23 cellular contexts compared by ENCODE assay signal in the genomic region with DNA sequence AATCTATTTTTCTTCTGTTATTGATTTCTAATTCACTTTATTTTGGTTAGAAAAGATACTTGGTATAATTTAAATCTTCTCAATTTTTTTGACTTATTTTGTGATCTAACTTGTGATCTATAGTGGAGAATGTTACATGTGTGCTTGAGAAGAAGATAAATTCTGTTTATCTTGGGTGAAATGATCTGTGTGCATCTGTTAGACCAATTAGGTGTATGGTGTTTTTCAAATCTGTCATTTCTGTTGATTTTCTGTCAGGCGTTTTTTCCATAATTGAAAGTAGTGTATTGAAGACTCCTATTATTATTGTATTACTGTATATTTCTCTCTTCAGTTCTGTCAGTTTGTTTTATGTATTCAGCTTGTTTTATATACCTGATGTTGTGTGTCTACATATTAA.
A peak's percentile ranks its signal among the peaks of the same experiment; 100 is the strongest.
DNase-seq lines count a peak whose midpoint lies in the region; ATAC-seq, FAIRE-seq and TF ChIP-seq lines count a peak whose summit lies in the region.
"Had no signal": no experiment of that assay in that cellular context is flagged by ENCODE, and none has a peak within 500 bp of the region (broad histone marks: within the 10 kb centered on the region; RNA-seq: fewer than 3 reads in every experiment).

No MANE protein-coding gene starts in this region.

- DNase-seq in NCI-H2171 treated with DMSO at 0.1 percent for 48 hours (lab: John Stamatoyannopoulos, UW), result peak; percentile 53
- DNase-seq in NCI-H2171 (lab: John Stamatoyannopoulos, UW), result no peak
- DNase-seq in frontal cortex (ENCODE audit: low spot score in 2 of 2), result no peak
- DNase-seq in kidney, result no peak
- no peak for DNase-seq in neuronal stem cell (ENCODE audit: low spot score)
- DNase-seq: ACHN; C1 segment of cervical spinal cord; Calu3; CD4-positive, alpha-beta memory T cell; COR-L47; DMS153; DND-41; GDM1; H9 had no signal

- no peak overlapping the region for H3K4me3 ChIP-seq in kidney (ENCODE audit: low read length in 2 of 2)
- no peak overlapping the region for H3K4me3 ChIP-seq in neuronal stem cell (ENCODE audit: low read length in 2 of 2)
- H3K4me3 ChIP-seq: A549, GM12878, GM23338 had no signal

- no peak overlapping the region for H3K9ac ChIP-seq in kidney (ENCODE audit: low read length in 2 of 2)
- H3K9ac ChIP-seq in neuronal stem cell (ENCODE audit: low read depth, low read length, poor library complexity), result no peak overlapping the region

- H2AK5ac ChIP-seq in neuronal stem cell (ENCODE audit: low read depth, low read length), result no peak overlapping the region

- H3K4ac ChIP-seq in neuronal stem cell (ENCODE audit: low read length), result no peak overlapping the region

- no peak overlapping the region for H4K8ac ChIP-seq in neuronal stem cell (ENCODE audit: low read depth, low read length)

- FAIRE-seq in G401.6 (lab: Jason Lieb, UNC) (peak; percentile 13), frontal cortex (lab: Jason Lieb, UNC) (peak; percentile 71), kidney (lab: Jason Lieb, UNC) (peak; percentile 39)
- FAIRE-seq: A549, GM12878, GM19239 had no signal

- no peak overlapping the region for H2BK12ac ChIP-seq in neuronal stem cell (ENCODE audit: low read length)

- WGBS in neuronal stem cell (ENCODE audit: extremely low coverage in 2 of 2, insufficient read length in 2 of 2, insufficient replicate concordance in 1 of 2), 2 donors, result no CpG with 5 or more reads among the region's 1 CpG

- H3K27ac ChIP-seq in kidney (ENCODE audit: low read depth in 2 of 2, low read length in 2 of 2) (no peak overlapping the region), neuronal stem cell (replicated peaks; ENCODE audit: low read length) (no peak overlapping the region)
- H3K27ac ChIP-seq: 22Rv1, A549 had no signal

- H3K36me3 ChIP-seq in kidney (ENCODE audit: control insufficient read depth in 1 of 2, insufficient read depth in 2 of 2, low read length in 2 of 2) (no peaks in the 10 kb centered on the region), neuronal stem cell (replicated peaks in 1 of 2; ENCODE audit: control insufficient read depth in 2 of 2, insufficient read depth in 2 of 2, low read length in 2 of 2) (no peaks in the 10 kb centered on the region)

- H3K23ac ChIP-seq in neuronal stem cell (ENCODE audit: low read depth, low read length, poor library complexity), result no peak overlapping the region

- no peaks in the 10 kb centered on the region for H3K4me1 ChIP-seq in kidney (ENCODE audit: control insufficient read depth in 1 of 2, insufficient read depth in 1 of 2, low read depth in 1 of 2, low read length in 2 of 2)
- H3K4me1 ChIP-seq in neuronal stem cell (ENCODE audit: control insufficient read depth in 2 of 2, insufficient read depth in 1 of 2, low read depth in 1 of 2, low read length in 2 of 2), result no peaks in the 10 kb centered on the region
- H3K4me1 ChIP-seq: A549 had no signal

- no peaks in the 10 kb centered on the region for H3K27me3 ChIP-seq in neuronal stem cell (ENCODE audit: control insufficient read depth in 3 of 3, insufficient read depth in 3 of 3, low read depth in 1 of 3, low read length in 3 of 3)

- H4K91ac ChIP-seq in neuronal stem cell (ENCODE audit: low read depth, low read length, poor library complexity), result no peak overlapping the region

- no peaks in the 10 kb centered on the region for H3K79me1 ChIP-seq in neuronal stem cell (ENCODE audit: low read depth, low read length)

- H3K14ac ChIP-seq in neuronal stem cell (ENCODE audit: low read length), result no peak overlapping the region

- no peak overlapping the region for H3K4me2 ChIP-seq in neuronal stem cell (ENCODE audit: insufficient read depth, low read length, poor library complexity, severe bottlenecking)
- H3K4me2 ChIP-seq: A549, GM23338 had no signal

- H2BK5ac ChIP-seq in neuronal stem cell (ENCODE audit: low read length), result no peak overlapping the region

- peaks cover 0 to 3% of the 10 kb centered on the region in 2 donors for H3K9me3 ChIP-seq in kidney (ENCODE audit: control insufficient read depth in 1 of 2, low read length in 2 of 2)
- peaks cover 0 to 4% of the 10 kb centered on the region in 2 donors for H3K9me3 ChIP-seq in neuronal stem cell (replicated peaks in 1 of 2; ENCODE audit: control insufficient read depth in 2 of 2, insufficient read depth in 1 of 2, low read depth in 1 of 2, low read length in 2 of 2)
- H3K9me3 ChIP-seq: A549 had no signal

- no peak for TF ChIP-seq CTCF in kidney (IDR thresholded peaks at IDR 0.05; ENCODE audit: borderline replicate concordance, extremely low read depth, insufficient read depth)

- no peak overlapping the region for H2BK15ac ChIP-seq in neuronal stem cell (ENCODE audit: low read length)

- intact Hi-C loops in kidney (cut with DNase I), result no loop called here

- no peak overlapping the region for H2AFZ ChIP-seq in neuronal stem cell (ENCODE audit: low read length)
- H2AFZ ChIP-seq: GM23338 had no signal

- no peak overlapping the region for H2BK120ac ChIP-seq in neuronal stem cell (ENCODE audit: low read depth, low read length)

- H3K18ac ChIP-seq in neuronal stem cell (ENCODE audit: low read length), result no peak overlapping the region

- no peak for ATAC-seq in HG03196 (IDR thresholded peaks at IDR 0.05; ENCODE audit: unreplicated experiment)
- ATAC-seq in HG03442 (IDR thresholded peaks at IDR 0.05; ENCODE audit: unreplicated experiment), result no peak
- ATAC-seq: A549, GM12878, GM23338, HCT116 had no signal
